In the genomic region with DNA sequence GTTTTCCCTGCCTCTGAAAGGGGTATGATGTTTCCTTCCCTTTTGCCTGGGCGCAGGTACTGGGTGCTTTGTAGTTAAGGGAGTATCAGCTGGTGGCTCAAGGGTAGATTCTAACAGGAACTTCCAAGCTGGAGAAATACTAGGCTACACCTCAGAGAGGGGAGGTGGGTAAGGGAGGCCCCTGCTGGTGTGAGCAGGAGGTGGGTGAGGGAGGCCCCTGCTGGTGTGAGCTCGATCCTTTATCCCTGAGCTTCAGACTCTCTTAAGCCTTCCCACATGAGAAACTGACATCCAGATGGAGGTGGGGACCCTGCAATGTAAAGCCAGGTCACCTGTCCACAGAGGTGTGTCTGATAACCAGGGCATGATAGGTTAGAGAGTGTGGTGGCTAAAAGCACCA, we compare ENCODE assay signal across 18 cellular contexts. TPM values are rescaled to one million over a fixed set of nuclear protein-coding genes. Genes with fewer than 3 reads are reported as not detected.
A peak's percentile ranks its signal among the peaks of the same experiment; 100 is the strongest.
DNase-seq lines count a peak whose midpoint lies in the region; ATAC-seq, FAIRE-seq and TF ChIP-seq lines count a peak whose summit lies in the region.
"Had no signal": no experiment of that assay in that cellular context is flagged by ENCODE, and none has a peak within 500 bp of the region (broad histone marks: within the 10 kb centered on the region; RNA-seq: fewer than 3 reads in every experiment).

No MANE protein-coding gene starts in this region.

- no peaks in the 10 kb centered on the region for H4K20me1 ChIP-seq in HepG2 (ENCODE audit: insufficient read depth, low read length)
- H4K20me1 ChIP-seq: BLaER1 had no signal

- DNase-seq in HepG2 (ENCODE audit: low spot score) (no peak), right lobe of liver (no peak), SK-MEL-5 (ENCODE audit: low read depth, low spot score) (peak; percentile 8), endodermal cell (peak; percentile 70), urothelium cell line (ENCODE audit: low spot score) (no peak), DMS 273 treated with DMSO at 0.1 percent for 48 hours (lab: John Stamatoyannopoulos, UW) (no peak)
- no peak for DNase-seq in activated effector memory CD4-positive, alpha-beta T cell treated with anti-CD3 and anti-CD28 coated beads, Interleukin-2, amount 50 U/mL, for 16 hours
- DNase-seq: CD8-positive, alpha-beta T cell; HCEC 1CT; NCI-H187; NCI-H526 treated with DMSO at 0.1 percent for 48 hours; SHP77 had no signal

- no peaks in the 10 kb centered on the region for H3K9me3 Mint-ChIP-seq in endodermal cell
- H3K9me3 Mint-ChIP-seq: CD8-positive, alpha-beta T cell had no signal

- TF ChIP-seq CTCF in HepG2 (CRISPR knock-in tag; IDR thresholded peaks at IDR 0.05), result peak; percentile 27; the same call in 1 of the 2 replicates
- TF ChIP-seq CTCF in right lobe of liver (IDR thresholded peaks at IDR 0.05), result no peak
- TF ChIP-seq CTCF in endodermal cell (conservative IDR thresholded peaks at IDR 0.05), result peak; percentile 64

- H3K27ac Mint-ChIP-seq in endodermal cell, result no peak overlapping the region
- H3K27ac Mint-ChIP-seq: CD8-positive, alpha-beta T cell; IgD-negative memory B cell had no signal

- no TSS peak for BruUV-seq in HepG2 (replicated peaks; lab: Mats Ljungman, UMichigan)

- no peak for TF ChIP-seq RAD21 in HepG2 (CRISPR knock-in tag; IDR thresholded peaks at IDR 0.05)

- H3K4me3 Mint-ChIP-seq in endodermal cell, result no peak overlapping the region
- H3K4me3 Mint-ChIP-seq: CD8-positive, alpha-beta T cell had no signal

- TF ChIP-seq EP300 in HepG2 (IDR thresholded peaks at IDR 0.05; ENCODE audit: low read depth in 2 of 2, low read length in 2 of 2) (no peak), HepG2 (CRISPR knock-in tag; IDR thresholded peaks at IDR 0.05; ENCODE audit: borderline replicate concordance) (no peak)

- H3K27me3 ChIP-seq in HepG2 (ENCODE audit: control insufficient read depth in 1 of 2, insufficient read depth in 2 of 2, low read length in 2 of 2), result peaks cover 1 to 22% of the 10 kb centered on the region in 2 experiments; a peak in 2 of 5 replicates
- no peaks in the 10 kb centered on the region for H3K27me3 ChIP-seq in right lobe of liver
- peaks cover 15% of the 10 kb centered on the region for H3K27me3 ChIP-seq in endodermal cell (ENCODE audit: control insufficient read depth, insufficient read depth, low read length, poor library complexity, severe bottlenecking)
- H3K27me3 ChIP-seq: BLaER1 had no signal

- 0% methylated on average over 2 of the region's 2 CpGs for WGBS in HepG2 (ENCODE audit: low lambda C conversion rate)
- WGBS in right lobe of liver (ENCODE audit: insufficient coverage, low coverage, low lambda C conversion rate, missing lambda C conversion rate), result 71% methylated on average over 2 of the region's 2 CpGs
- 67 to 78% methylated on average over 1 to 2 of the region's 2 CpGs for WGBS in endodermal cell (ENCODE audit: insufficient coverage in 1 of 2, insufficient read length in 1 of 2), 2 experiments

- CTCF ChIA-PET in HepG2 (lab: Yijun Ruan, JAX; ENCODE audit: low intra/inter-chr PET ratio, low total read pairs), result no interaction called here

- ATAC-seq in HepG2 (peak; percentile 55), right lobe of liver (no peak), HG02852 (IDR thresholded peaks at IDR 0.05; ENCODE audit: unreplicated experiment) (no peak)
- ATAC-seq: CD8-positive, alpha-beta T cell; SK-N-SH treated with all-trans-retinoic acid at 6 μM for 48 hours had no signal

- intact Hi-C loops in HepG2 (cut with micrococcal nuclease; ENCODE audit: unreplicated experiment) (loop anchor here (10.0 kb wide), 1 partner anchor 358 kb away; no protein-coding TSS in a partner anchor), right lobe of liver (cut with DNase I) (no loop called here)

- in situ Hi-C loops in HepG2 (cut with HindIII; ENCODE audit: extremely low pct_ligation_motif_present, low pct_unique_long_range_greater_than_20kb), result no loop called here
- in situ Hi-C loops in SK-MEL-5 (cut with HindIII; ENCODE audit: low pct_unique_long_range_greater_than_20kb, low sequenced_read_pairs), result no loop called here

- no peak overlapping the region for H3K4me3 ChIP-seq in HepG2 (replicated peaks in 1 of 3; ENCODE audit: insufficient read depth in 1 of 3, low read depth in 2 of 3, low read length in 3 of 3)
- H3K4me3 ChIP-seq in right lobe of liver, result no peak overlapping the region
- no peak overlapping the region for H3K4me3 ChIP-seq in endodermal cell (ENCODE audit: low read length)
- H3K4me3 ChIP-seq: BLaER1 had no signal

- FAIRE-seq in HepG2 (lab: Jason Lieb, UNC) (no peak), urothelium cell line (lab: Jason Lieb, UNC) (no peak)
- FAIRE-seq: GM19239 had no signal

- H3K4me1 Mint-ChIP-seq in endodermal cell, result peaks cover 8% of the 10 kb centered on the region
- H3K4me1 Mint-ChIP-seq: IgD-negative memory B cell had no signal

- POLR2A ChIA-PET in HepG2 (lab: Yijun Ruan, JAX), result no interaction called here

- H3K79me2 ChIP-seq in HepG2 (ENCODE audit: insufficient read depth, low read length), result no peaks in the 10 kb centered on the region

- no peak overlapping the region for H3K4me2 ChIP-seq in HepG2 (ENCODE audit: low read depth, low read length)
- H3K4me2 ChIP-seq: BLaER1 had no signal

- no peak overlapping the region for H2AFZ ChIP-seq in HepG2 (ENCODE audit: low read length)

- no peaks in the 10 kb centered on the region for H3K36me3 Mint-ChIP-seq in endodermal cell (ENCODE audit: low read depth)
- H3K36me3 Mint-ChIP-seq: CD8-positive, alpha-beta T cell; IgD-negative memory B cell had no signal

- H3K27me3 Mint-ChIP-seq in endodermal cell (ENCODE audit: insufficient read depth), result peaks cover 52% of the 10 kb centered on the region

- H3K4me1 ChIP-seq in HepG2 (ENCODE audit: insufficient read depth, low read length), result no peaks in the 10 kb centered on the region
- H3K4me1 ChIP-seq in right lobe of liver, result no peaks in the 10 kb centered on the region
- H3K4me1 ChIP-seq in endodermal cell (ENCODE audit: control insufficient read depth, insufficient read depth, low read length), result peaks cover 2% of the 10 kb centered on the region
- H3K4me1 ChIP-seq: BLaER1 had no signal

- H3K27ac ChIP-seq in HepG2 (ENCODE audit: extremely low read length, insufficient read depth, low read length), result no peak overlapping the region
- H3K27ac ChIP-seq in right lobe of liver, result no peak overlapping the region
- no peak overlapping the region for H3K27ac ChIP-seq in endodermal cell (ENCODE audit: low read depth, low read length)
- H3K27ac ChIP-seq: BLaER1 had no signal

- TF ChIP-seq POLR2A in HepG2 (IDR thresholded peaks at IDR 0.05; ENCODE audit: insufficient read depth in 1 of 2, low read depth in 2 of 2, low read length in 2 of 2) (no peak), right lobe of liver (IDR thresholded peaks at IDR 0.05) (no peak)

- no peaks in the 10 kb centered on the region for H3K9me3 ChIP-seq in HepG2 (ENCODE audit: low read length)
- H3K9me3 ChIP-seq in right lobe of liver, result no peaks in the 10 kb centered on the region
- no peaks in the 10 kb centered on the region for H3K9me3 ChIP-seq in endodermal cell (ENCODE audit: control insufficient read depth, low read length)
- H3K9me3 ChIP-seq: BLaER1 had no signal

- no peaks in the 10 kb centered on the region for H3K36me3 ChIP-seq in HepG2 (replicated peaks in 1 of 2; ENCODE audit: control insufficient read depth in 1 of 2, insufficient read depth in 2 of 2, low read length in 2 of 2)
- peaks cover 0 to under 1% (median 0%) of the 10 kb centered on the region in 4 donors for H3K36me3 ChIP-seq in right lobe of liver
- no peaks in the 10 kb centered on the region for H3K36me3 ChIP-seq in endodermal cell (ENCODE audit: control insufficient read depth, insufficient read depth, low read length)
- H3K36me3 ChIP-seq: BLaER1 had no signal

- H3K9ac ChIP-seq in HepG2 (ENCODE audit: insufficient read depth, low read depth, low read length) (no peak overlapping the region), endodermal cell (ENCODE audit: extremely low read depth, low read length, poor library complexity, severe bottlenecking) (no peak overlapping the region)
- H3K9ac ChIP-seq: BLaER1 had no signal

TF ChIP-seq in HepG2, 621 proteins besides CTCF, POLR2A, EP300 and RAD21:
- TF ChIP-seq HNRNPUL1 (IDR thresholded peaks at IDR 0.05; ENCODE audit: low read depth, low read length), result no peak
- TF ChIP-seq STAG1 (CRISPR knock-in tag; IDR thresholded peaks at IDR 0.05), result peak; percentile 31; the same call in 1 of the 2 replicates
- no peak for TF ChIP-seq ZNF891 (CRISPR knock-in tag; IDR thresholded peaks at IDR 0.05)

RNA-seq across cellular contexts. Expression of gene CYP2B6, which starts 32.1 kb away (rescaled TPM):
- total RNA-seq in HepG2 (2016; rRNA removed; fragmentation: Illumina TruSeq; extraction: Trizol) (not detected in 2 replicates), right lobe of liver (1,000 to 10,000 TPM in 1 of 6 experiments, 100 to 1,000 TPM in 3, 1 to 10 TPM in 2; 7.9 to 5,721 (median 385) TPM), endodermal cell (under 1 TPM in 1 of 2 donors, not detected in 1; 0.75 TPM)
- total RNA-seq in HepG2 (2016; cell fraction: cytosol; rRNA removed; fragmentation: Illumina TruSeq; extraction: Trizol; ENCODE audit: low read depth), result not detected in 2 replicates
- total RNA-seq in HepG2 (2016; cell fraction: insoluble cytoplasmic fraction; rRNA removed; fragmentation: Illumina TruSeq; extraction: Trizol), result not detected in 2 replicates
- not detected in 2 replicates for total RNA-seq in HepG2 (2016; cell fraction: membrane; rRNA removed; fragmentation: Illumina TruSeq; extraction: Trizol)
- not detected in 2 replicates for total RNA-seq in HepG2 (2016; cell fraction: nucleus; rRNA removed; fragmentation: Illumina TruSeq; extraction: Trizol)
- 0.09 TPM in 2 replicates for polyA plus RNA-seq in HepG2 (2011; rRNA removed)
- polyA plus RNA-seq in HepG2 (2011; cell fraction: cytosol; rRNA removed), result 0.07 and 0.08 TPM in 2 replicates
- polyA plus RNA-seq in HepG2 (2011; cell fraction: nucleus; rRNA removed), result 0.10 and 0.12 TPM in 2 replicates
- polyA plus RNA-seq in HepG2 (2012), result not detected in 2 replicates
- not detected in 2 replicates for polyA plus RNA-seq in HepG2 (2016; cell fraction: cytosol; fragmentation: Illumina TruSeq; extraction: Trizol; ENCODE audit: low read depth)
- not detected in 2 replicates for polyA plus RNA-seq in HepG2 (2016; cell fraction: insoluble cytoplasmic fraction; fragmentation: Illumina TruSeq; extraction: Trizol; ENCODE audit: low read depth)
- polyA plus RNA-seq in HepG2 (2016; cell fraction: membrane; fragmentation: Illumina TruSeq; extraction: Trizol; ENCODE audit: low read depth), result not detected in 2 replicates
- not detected in 2 replicates for polyA plus RNA-seq in HepG2 (2016; cell fraction: nucleus; fragmentation: Illumina TruSeq; extraction: Trizol; ENCODE audit: insufficient read depth, low read depth)
- polyA minus RNA-seq in HepG2 (2011; rRNA and poly(A)+ RNA removed; ENCODE audit: low replicate concordance), result 0.26 TPM in 1 of 2 replicates, not detected in the other
- not detected in 2 replicates for polyA minus RNA-seq in HepG2 (2011; cell fraction: cytosol; rRNA and poly(A)+ RNA removed)
- not detected in 2 replicates for polyA minus RNA-seq in HepG2 (2011; cell fraction: nucleus; rRNA and poly(A)+ RNA removed)
- total RNA-seq in SK-MEL-5 (2014; rRNA removed; shearing (Covaris generic)), result 0.13 TPM in 1 of 2 replicates, not detected in the other
- polyA plus RNA-seq in SK-MEL-5 (2015; cell fraction: cytosol; rRNA removed), result not detected in 2 replicates
- polyA plus RNA-seq in SK-MEL-5 (2015; cell fraction: nucleus; rRNA removed), result not detected in 2 replicates
- polyA plus RNA-seq in endodermal cell (2013, experiment 1 of 2), result not detected
- not detected for polyA plus RNA-seq in endodermal cell (2013, experiment 2 of 2)
- total RNA-seq: A172; CD8-positive, alpha-beta T cell had no signal
- polyA plus RNA-seq: IgD-negative memory B cell had no signal

Comparison
In these comparisons a context has a peak if more than half of its experiments do, and no peak if none do; other contexts are left out.
1. CTCF ChIP-seq: peak in HepG2 (single experiment) and endodermal cell (single experiment); none in right lobe of liver (0 of 4).
2. DNase-seq: peak in SK-MEL-5 (single experiment) and endodermal cell (single experiment); none in HepG2 (single experiment), right lobe of liver (0 of 3), activated effector memory CD4-positive, alpha-beta T cell treated with anti-CD3 and anti-CD28 coated beads, Interleukin-2, amount 50 U/mL, for 16 hours (single experiment), urothelium cell line (single experiment) and DMS 273 treated with DMSO at 0.1 percent for 48 hours (single experiment).